Comparison of ENCODE assay signal across 2 cellular contexts in the genomic region with DNA sequence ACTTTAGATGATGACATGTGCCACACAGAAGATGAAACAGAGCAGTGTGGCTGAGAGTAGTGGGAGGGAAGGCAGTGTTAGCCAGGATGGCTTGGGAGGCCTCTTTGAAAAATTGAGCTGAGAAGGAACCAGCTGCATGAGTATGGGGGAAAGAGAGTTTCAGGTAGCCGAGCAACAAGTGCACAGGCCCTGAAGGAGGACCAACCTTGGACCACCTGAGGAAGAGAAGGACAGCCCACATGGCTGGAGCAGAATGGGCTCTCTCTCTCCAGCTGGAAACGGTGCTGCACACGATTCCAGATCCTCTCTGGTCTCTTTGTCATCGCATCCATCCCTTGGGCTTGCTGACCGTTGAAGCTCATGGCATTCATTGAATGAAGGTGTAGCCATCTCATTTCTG.
TF ChIP-seq lines count a peak whose summit lies in the region.

No MANE protein-coding gene starts in this region.

TF ChIP-seq in GM12891, 5 proteins besides CTCF, POLR2A, EP300 and RAD21 (continued from another document):
- no peak for TF ChIP-seq PAX5 (IDR thresholded peaks at IDR 0.05; ENCODE audit: insufficient read depth, low read length, severe bottlenecking)

TF ChIP-seq in HepG2, 621 proteins besides CTCF, POLR2A, EP300 and RAD21 (continued from another document):
- TF ChIP-seq ZNF382 (CRISPR knock-in tag; IDR thresholded peaks at IDR 0.05; ENCODE audit: borderline replicate concordance) (no peak), POLR2AphosphoS5 (IDR thresholded peaks at IDR 0.05; ENCODE audit: low read depth, low read length) (no peak), ZNF205 (CRISPR knock-in tag; IDR thresholded peaks at IDR 0.05) (no peak)
- TF ChIP-seq, protein P1, sequence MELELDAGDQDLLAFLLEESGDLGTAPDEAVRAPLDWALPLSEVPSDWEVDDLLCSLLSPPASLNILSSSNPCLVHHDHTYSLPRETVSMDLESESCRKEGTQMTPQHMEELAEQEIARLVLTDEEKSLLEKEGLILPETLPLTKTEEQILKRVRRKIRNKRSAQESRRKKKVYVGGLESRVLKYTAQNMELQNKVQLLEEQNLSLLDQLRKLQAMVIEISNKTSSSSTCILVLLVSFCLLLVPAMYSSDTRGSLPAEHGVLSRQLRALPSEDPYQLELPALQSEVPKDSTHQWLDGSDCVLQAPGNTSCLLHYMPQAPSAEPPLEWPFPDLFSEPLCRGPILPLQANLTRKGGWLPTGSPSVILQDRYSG (CRISPR knock-in tag; IDR thresholded peaks at IDR 0.05) = no peak
